12 cellular contexts compared by ENCODE assay signal in genomic region chr9:89676281-89676680, GRCh38.
DNase-seq lines count a peak whose midpoint lies in the region; ATAC-seq, FAIRE-seq and TF ChIP-seq lines count a peak whose summit lies in the region.
"Had no signal": no experiment of that assay in that cellular context is flagged by ENCODE, and none has a peak within 500 bp of the region (broad histone marks: within the 10 kb centered on the region; RNA-seq: fewer than 3 reads in every experiment).

No MANE protein-coding gene starts in this region.

- H3K4me1 Mint-ChIP-seq in activated CD4-positive, alpha-beta memory T cell treated with anti-CD3 and anti-CD28 coated beads, Interleukin-2, amount 10 ng/mL, durations not matched to agents 7 days and 5 days: peaks cover 11% of the 10 kb centered on the region
- H3K4me1 Mint-ChIP-seq: CD8-positive, alpha-beta memory T cell had no signal

- TF ChIP-seq CTCF in LNCaP clone FGC (IDR thresholded peaks at IDR 0.05; ENCODE audit: control insufficient read depth, extremely low read depth, insufficient read depth): no peak
- TF ChIP-seq CTCF in epithelial cell of esophagus (IDR thresholded peaks at IDR 0.05; ENCODE audit: insufficient read depth, low read depth, low read length, missing control alignments): no peak
- TF ChIP-seq CTCF in psoas muscle (IDR thresholded peaks at IDR 0.05): no peak

- WGBS in psoas muscle, 3 donors: 30 to 43% (median 34%) methylated on average over 22 of the region's 22 CpGs

- H3K36me3 Mint-ChIP-seq in activated CD4-positive, alpha-beta memory T cell treated with anti-CD3 and anti-CD28 coated beads, Interleukin-2, amount 10 ng/mL, durations not matched to agents 7 days and 5 days (ENCODE audit: low read depth): peaks cover 1% of the 10 kb centered on the region
- H3K36me3 Mint-ChIP-seq: CD8-positive, alpha-beta memory T cell had no signal

- FAIRE-seq in GM19239 (lab: Jason Lieb, UNC): no peak

- peak; percentile 59 for DNase-seq in LNCaP clone FGC (ENCODE audit: low read depth)
- peak; percentile 25 for DNase-seq in NCI-H446 treated with DMSO at 0.1 percent for 48 hours (lab: John Stamatoyannopoulos, UW)
- DNase-seq in epithelial cell of esophagus (ENCODE audit: low read depth): peak; percentile 3
- peak; percentile 49 to 82 for DNase-seq in psoas muscle
- DNase-seq in activated CD4-positive, alpha-beta memory T cell treated with anti-CD3 and anti-CD28 coated beads, Interleukin-2, amount 10 ng/mL, durations not matched to agents 7 days and 5 days: no peak
- DNase-seq in GM19239 (ENCODE audit: insufficient read length, low spot score): no peak
- no peak for DNase-seq in putamen (ENCODE audit: low spot score)
- DNase-seq: activated B cell treated with CpG ODN at 0.5 μM for 24 hours; activated gamma-delta T cell treated with Interleukin-2 at 50 U/mL for 16 hours; CD8-positive, alpha-beta memory T cell; cortex of kidney had no signal

- POLR2A ChIA-PET in activated CD4-positive, alpha-beta memory T cell treated with anti-CD3 and anti-CD28 coated beads, Interleukin-2, amount 10 ng/mL, durations not matched to agents 7 days and 5 days (lab: Charles Lee): no interaction called here

- no peaks in the 10 kb centered on the region for H3K36me3 ChIP-seq in psoas muscle (ENCODE audit: insufficient read depth in 1 of 2, low read depth in 1 of 2)

- intact Hi-C loops in psoas muscle (cut with DNase I): loop anchor here in 1 of 2 donors (5.0 kb wide), 2 partner anchors 41 to 196 kb away; no protein-coding TSS in a partner anchor

- CTCF ChIA-PET in activated CD4-positive, alpha-beta memory T cell treated with anti-CD3 and anti-CD28 coated beads, Interleukin-2, amount 10 ng/mL, durations not matched to agents 7 days and 5 days (lab: Charles Lee): no interaction called here

- H3K27ac ChIP-seq in psoas muscle: peak overlapping the region; percentile 78

- no peaks in the 10 kb centered on the region for H3K9me3 ChIP-seq in psoas muscle

- no peak overlapping the region for H3K4me3 Mint-ChIP-seq in activated CD4-positive, alpha-beta memory T cell treated with anti-CD3 and anti-CD28 coated beads, Interleukin-2, amount 10 ng/mL, durations not matched to agents 7 days and 5 days
- H3K4me3 Mint-ChIP-seq: activated B cell treated with CpG ODN at 0.5 μM for 24 hours; CD8-positive, alpha-beta memory T cell had no signal

- peaks cover 3% of the 10 kb centered on the region for H3K9me3 Mint-ChIP-seq in activated CD4-positive, alpha-beta memory T cell treated with anti-CD3 and anti-CD28 coated beads, Interleukin-2, amount 10 ng/mL, durations not matched to agents 7 days and 5 days

- no peak overlapping the region for H3K27ac Mint-ChIP-seq in activated CD4-positive, alpha-beta memory T cell treated with anti-CD3 and anti-CD28 coated beads, Interleukin-2, amount 10 ng/mL, durations not matched to agents 7 days and 5 days
- H3K27ac Mint-ChIP-seq: activated B cell treated with CpG ODN at 0.5 μM for 24 hours; CD8-positive, alpha-beta memory T cell had no signal

- H3K4me3 ChIP-seq in LNCaP clone FGC (ENCODE audit: low read depth, low read length): no peak overlapping the region
- no peak overlapping the region for H3K4me3 ChIP-seq in epithelial cell of esophagus (ENCODE audit: low read length)
- no peak overlapping the region for H3K4me3 ChIP-seq in psoas muscle

- peaks cover 41% of the 10 kb centered on the region for H3K4me1 ChIP-seq in psoas muscle

- no peaks in the 10 kb centered on the region for H3K27me3 ChIP-seq in psoas muscle (ENCODE audit: insufficient read depth in 3 of 3, low read length in 2 of 3)

- ATAC-seq in psoas muscle: peak; percentile 68 to 74 (median 72)
- no peak for ATAC-seq in GM18858 (IDR thresholded peaks at IDR 0.05; ENCODE audit: unreplicated experiment)

- H3K27me3 Mint-ChIP-seq in activated CD4-positive, alpha-beta memory T cell treated with anti-CD3 and anti-CD28 coated beads, Interleukin-2, amount 10 ng/mL, durations not matched to agents 7 days and 5 days: no peaks in the 10 kb centered on the region
- H3K27me3 Mint-ChIP-seq: activated B cell treated with CpG ODN at 0.5 μM for 24 hours; CD8-positive, alpha-beta memory T cell had no signal

Comparison
In these comparisons a context has a peak if more than half of its experiments do, and no peak if none do; other contexts are left out.
1. DNase-seq: peak in LNCaP clone FGC (single experiment), NCI-H446 treated with DMSO at 0.1 percent for 48 hours (single experiment), epithelial cell of esophagus (single experiment) and psoas muscle (2 of 2); none in activated CD4-positive, alpha-beta memory T cell treated with anti-CD3 and anti-CD28 coated beads, Interleukin-2, amount 10 ng/mL, durations not matched to agents 7 days and 5 days (single experiment), GM19239 (single experiment) and putamen (single experiment).